In the genomic region with DNA sequence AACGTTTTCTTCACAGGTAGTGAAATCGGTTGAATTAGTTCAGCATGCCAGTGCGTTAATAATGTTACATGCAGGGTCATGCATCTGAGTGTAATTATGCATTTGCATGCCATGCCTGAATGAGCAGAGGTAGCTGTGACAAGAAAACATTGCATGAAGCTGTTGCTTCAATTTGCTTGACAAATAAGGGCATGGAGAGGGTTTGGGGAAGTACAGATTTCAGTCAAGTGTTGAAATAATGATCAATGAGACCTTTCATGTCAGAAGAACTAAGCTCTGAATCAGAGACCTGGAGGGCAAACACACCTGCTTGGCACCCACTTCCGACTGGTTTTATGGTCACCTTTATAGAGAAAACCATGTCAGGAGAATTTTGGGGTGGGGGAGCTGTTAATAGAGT, we compare ENCODE assay signal across 12 cellular contexts.
DNase-seq lines count a peak whose midpoint lies in the region; ATAC-seq lines count a peak whose summit lies in the region.
"Had no signal": no experiment of that assay in that cellular context is flagged by ENCODE, and none has a peak within 500 bp of the region (broad histone marks: within the 10 kb centered on the region; RNA-seq: fewer than 3 reads in every experiment).

No MANE protein-coding gene starts in this region.

- no peak overlapping the region for H2BK5ac ChIP-seq in neuronal stem cell (ENCODE audit: low read length)

- H3K27ac ChIP-seq in neuronal stem cell (replicated peaks; ENCODE audit: low read length) (no peak overlapping the region), Karpas-422 (ENCODE audit: low read length) (no peak overlapping the region)
- H3K27ac ChIP-seq: parathyroid adenoma had no signal

- DNase-seq in NCI-H2029 (lab: John Stamatoyannopoulos, UW) (peak; percentile 57), kidney tubule cell (ENCODE audit: low spot score) (peak; percentile 45), neuronal stem cell (ENCODE audit: low spot score) (no peak), Karpas-422 (no peak)
- no peak for DNase-seq in stimulated activated CD4-positive, alpha-beta T cell treated with anti-CD3 and anti-CD28 coated beads, Interleukin-4, amount 100 ng/mL, for 1 hour
- DNase-seq: activated effector memory CD4-positive, alpha-beta T cell treated with Interleukin-2 at 50 U/mL for 16 hours; CD4-positive, alpha-beta memory T cell; SIG-M5; spleen had no signal

- H4K91ac ChIP-seq in neuronal stem cell (ENCODE audit: low read depth, low read length, poor library complexity) = no peak overlapping the region

- no peak overlapping the region for H3K4ac ChIP-seq in neuronal stem cell (ENCODE audit: low read length)

- no peaks in the 10 kb centered on the region for H3K79me1 ChIP-seq in neuronal stem cell (ENCODE audit: low read depth, low read length)

- H3K79me2 ChIP-seq in Karpas-422 (ENCODE audit: low read length) = no peaks in the 10 kb centered on the region
- H3K79me2 ChIP-seq: parathyroid adenoma had no signal

- no peak overlapping the region for H2BK120ac ChIP-seq in neuronal stem cell (ENCODE audit: low read depth, low read length)

- H2BK12ac ChIP-seq in neuronal stem cell (ENCODE audit: low read length) = no peak overlapping the region

- H3K27me3 ChIP-seq in neuronal stem cell (ENCODE audit: control insufficient read depth in 3 of 3, insufficient read depth in 3 of 3, low read depth in 1 of 3, low read length in 3 of 3) (no peaks in the 10 kb centered on the region), Karpas-422 (ENCODE audit: low read length) (no peaks in the 10 kb centered on the region)
- H3K27me3 ChIP-seq: spleen had no signal

- H3K9me2 ChIP-seq in Karpas-422 (replicated peaks; ENCODE audit: insufficient read depth, low read length) = no peaks in the 10 kb centered on the region

- H4K20me1 ChIP-seq in Karpas-422 (ENCODE audit: insufficient read depth, low read depth, low read length) = no peaks in the 10 kb centered on the region

- WGBS in neuronal stem cell (ENCODE audit: extremely low coverage in 2 of 2, insufficient read length in 2 of 2, insufficient replicate concordance in 1 of 2), 2 donors = no CpG with 5 or more reads among the region's 4 CpGs

- H3K4me3 ChIP-seq in neuronal stem cell (ENCODE audit: low read length in 2 of 2) (no peak overlapping the region), Karpas-422 (ENCODE audit: low read length) (no peak overlapping the region)
- H3K4me3 ChIP-seq: spleen had no signal

- no peak overlapping the region for H3K18ac ChIP-seq in neuronal stem cell (ENCODE audit: low read length)

- ATAC-seq in GM18520 (IDR thresholded peaks at IDR 0.05; ENCODE audit: unreplicated experiment) = peak; percentile 46
- ATAC-seq in GM19463 (IDR thresholded peaks at IDR 0.05; ENCODE audit: unreplicated experiment) = peak; percentile 50

- no peak overlapping the region for H4K8ac ChIP-seq in neuronal stem cell (ENCODE audit: low read depth, low read length)

- H3K9ac ChIP-seq in neuronal stem cell (ENCODE audit: low read depth, low read length, poor library complexity) (no peak overlapping the region), Karpas-422 (ENCODE audit: low read length) (no peak overlapping the region)
- H3K9ac ChIP-seq: parathyroid adenoma had no signal

- H3K9me3 ChIP-seq in neuronal stem cell (replicated peaks in 1 of 2; ENCODE audit: control insufficient read depth in 2 of 2, insufficient read depth in 1 of 2, low read depth in 1 of 2, low read length in 2 of 2) = no peaks in the 10 kb centered on the region
- no peaks in the 10 kb centered on the region for H3K9me3 ChIP-seq in Karpas-422 (ENCODE audit: low read length)
- H3K9me3 ChIP-seq: spleen had no signal

- H3K14ac ChIP-seq in neuronal stem cell (ENCODE audit: low read length) = no peak overlapping the region

- H3K4me2 ChIP-seq in neuronal stem cell (ENCODE audit: insufficient read depth, low read length, poor library complexity, severe bottlenecking) = no peak overlapping the region
- H3K4me2 ChIP-seq in Karpas-422 (ENCODE audit: low read depth, low read length, poor library complexity, severe bottlenecking) = no peak overlapping the region

- H2AK5ac ChIP-seq in neuronal stem cell (ENCODE audit: low read depth, low read length) = no peak overlapping the region

- no peak overlapping the region for H3K23ac ChIP-seq in neuronal stem cell (ENCODE audit: low read depth, low read length, poor library complexity)

- no peak overlapping the region for H2BK15ac ChIP-seq in neuronal stem cell (ENCODE audit: low read length)

- peaks cover 0 to 50% of the 10 kb centered on the region in 2 donors for H3K36me3 ChIP-seq in neuronal stem cell (replicated peaks in 1 of 2; ENCODE audit: control insufficient read depth in 2 of 2, insufficient read depth in 2 of 2, low read length in 2 of 2)
- H3K36me3 ChIP-seq in Karpas-422 (ENCODE audit: insufficient read depth, low read length) = no peaks in the 10 kb centered on the region

- peaks cover 3 to 14% of the 10 kb centered on the region in 2 donors for H3K4me1 ChIP-seq in neuronal stem cell (ENCODE audit: control insufficient read depth in 2 of 2, insufficient read depth in 1 of 2, low read depth in 1 of 2, low read length in 2 of 2)
- peaks cover 11% of the 10 kb centered on the region for H3K4me1 ChIP-seq in Karpas-422 (ENCODE audit: low read length)
- H3K4me1 ChIP-seq: parathyroid adenoma, spleen had no signal

- H2AFZ ChIP-seq in neuronal stem cell (ENCODE audit: low read length) (no peak overlapping the region), Karpas-422 (ENCODE audit: low read length) (no peak overlapping the region)
- H2AFZ ChIP-seq: parathyroid adenoma had no signal

Comparison
In these comparisons a context has a peak if more than half of its experiments do, and no peak if none do; other contexts are left out.
1. DNase-seq: peak in NCI-H2029 (single experiment) and kidney tubule cell (single experiment); none in neuronal stem cell (single experiment), Karpas-422 (single experiment) and stimulated activated CD4-positive, alpha-beta T cell treated with anti-CD3 and anti-CD28 coated beads, Interleukin-4, amount 100 ng/mL, for 1 hour (single experiment).